8 cellular contexts compared by ENCODE assay signal in genomic region chrX:11664211-11664888, GRCh38. TPM values are rescaled to one million over a fixed set of nuclear protein-coding genes. Genes with fewer than 3 reads are reported as not detected.
A peak's percentile ranks its signal among the peaks of the same experiment; 100 is the strongest.
DNase-seq lines count a peak whose midpoint lies in the region; ATAC-seq and TF ChIP-seq lines count a peak whose summit lies in the region.

No MANE protein-coding gene starts in this region.

- TF ChIP-seq CTCF in left ventricle myocardium inferior (IDR thresholded peaks at IDR 0.05; ENCODE audit: borderline replicate concordance) = no peak

- peaks cover 28% of the 10 kb centered on the region for H3K27me3 ChIP-seq in left ventricle myocardium inferior (ENCODE audit: low read depth)
- H3K27me3 ChIP-seq in rectal smooth muscle tissue (ENCODE audit: control insufficient read depth, insufficient read depth, low read length) = no peaks in the 10 kb centered on the region

- H3K27ac Mint-ChIP-seq in activated CD4-positive, alpha-beta T cell treated with anti-CD3 and anti-CD28 coated beads, Interleukin-2, amount 10 ng/mL, durations not matched to agents 24 days and 14 days = no peak overlapping the region

- H3K4me1 Mint-ChIP-seq in activated CD4-positive, alpha-beta T cell treated with anti-CD3 and anti-CD28 coated beads, Interleukin-2, amount 10 ng/mL, durations not matched to agents 24 days and 14 days = no peaks in the 10 kb centered on the region

- H3K36me3 ChIP-seq in left ventricle myocardium inferior (no peaks in the 10 kb centered on the region), rectal smooth muscle tissue (ENCODE audit: control insufficient read depth, insufficient read depth, low read length) (no peaks in the 10 kb centered on the region)

- H3K4me3 ChIP-seq in left ventricle myocardium inferior = peak overlapping the region; percentile 67
- peak overlapping the region; percentile 64 for H3K4me3 ChIP-seq in rectal smooth muscle tissue (ENCODE audit: low read length)

- DNase-seq in GM03348 (ENCODE audit: low spot score) = peak; percentile 16
- DNase-seq in SK-N-DZ (ENCODE audit: low spot score) = peak; percentile 30
- peak; percentile 15 for DNase-seq in left ventricle myocardium inferior
- DNase-seq in activated CD4-positive, alpha-beta T cell treated with anti-CD3 and anti-CD28 coated beads, Interleukin-2, amount 10 ng/mL, durations not matched to agents 24 days and 14 days = no peak
- DNase-seq in NCI-H2029 (lab: John Stamatoyannopoulos, UW) = no peak

- intact Hi-C loops in left ventricle myocardium inferior (cut with micrococcal nuclease) = no loop called here
- intact Hi-C loops in activated CD4-positive, alpha-beta T cell treated with anti-CD3 and anti-CD28 coated beads, Interleukin-2, amount 10 ng/mL, durations not matched to agents 24 days and 14 days (cut with micrococcal nuclease) = no loop called here

- no peak overlapping the region for H3K4me3 Mint-ChIP-seq in activated CD4-positive, alpha-beta T cell treated with anti-CD3 and anti-CD28 coated beads, Interleukin-2, amount 10 ng/mL, durations not matched to agents 24 days and 14 days

- peaks cover 52% of the 10 kb centered on the region for H3K27me3 Mint-ChIP-seq in activated CD4-positive, alpha-beta T cell treated with anti-CD3 and anti-CD28 coated beads, Interleukin-2, amount 10 ng/mL, durations not matched to agents 24 days and 14 days

- no peaks in the 10 kb centered on the region for H3K9me3 Mint-ChIP-seq in activated CD4-positive, alpha-beta T cell treated with anti-CD3 and anti-CD28 coated beads, Interleukin-2, amount 10 ng/mL, durations not matched to agents 24 days and 14 days

- H3K9ac ChIP-seq in rectal smooth muscle tissue (ENCODE audit: low read length) = no peak overlapping the region

- H3K9me3 ChIP-seq in left ventricle myocardium inferior (replicated peaks) = no peaks in the 10 kb centered on the region

- ATAC-seq in GM18519 (IDR thresholded peaks at IDR 0.05; ENCODE audit: low FRiP score, unreplicated experiment) (no peak), HG03571 (IDR thresholded peaks at IDR 0.05; ENCODE audit: unreplicated experiment) (no peak)

- H3K27ac ChIP-seq in left ventricle myocardium inferior (replicated peaks) (peak overlapping the region; percentile 74), rectal smooth muscle tissue (ENCODE audit: low read depth, low read length) (peak overlapping the region; percentile 75)

- H3K36me3 Mint-ChIP-seq in activated CD4-positive, alpha-beta T cell treated with anti-CD3 and anti-CD28 coated beads, Interleukin-2, amount 10 ng/mL, durations not matched to agents 24 days and 14 days (ENCODE audit: low read depth) = no peaks in the 10 kb centered on the region

- H3K4me1 ChIP-seq in left ventricle myocardium inferior (peaks cover 9% of the 10 kb centered on the region), rectal smooth muscle tissue (ENCODE audit: control insufficient read depth, insufficient read depth, low read length) (no peaks in the 10 kb centered on the region)

RNA-seq across cellular contexts. Expression of gene ARHGAP6, which starts 1.4 kb away (rescaled TPM):
- polyA plus RNA-seq in SK-N-DZ (2014; cell fraction: cytosol; rRNA removed) = 7.7 and 10.8 TPM in 2 replicates
- polyA plus RNA-seq in SK-N-DZ (2014; cell fraction: nucleus; rRNA removed) = 7.8 and 14.5 TPM in 2 replicates
- 3.1 TPM for total RNA-seq in left ventricle myocardium inferior
- total RNA-seq in activated CD4-positive, alpha-beta T cell treated with anti-CD3 and anti-CD28 coated beads, Interleukin-2, amount 10 ng/mL, durations not matched to agents 24 days and 14 days = not detected in 2 replicates

Comparison
In these comparisons a context has a peak if more than half of its experiments do, and no peak if none do; other contexts are left out.
1. DNase-seq: peak in GM03348 (single experiment), SK-N-DZ (single experiment) and left ventricle myocardium inferior (single experiment); none in activated CD4-positive, alpha-beta T cell treated with anti-CD3 and anti-CD28 coated beads, Interleukin-2, amount 10 ng/mL, durations not matched to agents 24 days and 14 days (single experiment) and NCI-H2029 (single experiment).